Comparison of ENCODE assay signal across 8 cellular contexts in the genomic region with DNA sequence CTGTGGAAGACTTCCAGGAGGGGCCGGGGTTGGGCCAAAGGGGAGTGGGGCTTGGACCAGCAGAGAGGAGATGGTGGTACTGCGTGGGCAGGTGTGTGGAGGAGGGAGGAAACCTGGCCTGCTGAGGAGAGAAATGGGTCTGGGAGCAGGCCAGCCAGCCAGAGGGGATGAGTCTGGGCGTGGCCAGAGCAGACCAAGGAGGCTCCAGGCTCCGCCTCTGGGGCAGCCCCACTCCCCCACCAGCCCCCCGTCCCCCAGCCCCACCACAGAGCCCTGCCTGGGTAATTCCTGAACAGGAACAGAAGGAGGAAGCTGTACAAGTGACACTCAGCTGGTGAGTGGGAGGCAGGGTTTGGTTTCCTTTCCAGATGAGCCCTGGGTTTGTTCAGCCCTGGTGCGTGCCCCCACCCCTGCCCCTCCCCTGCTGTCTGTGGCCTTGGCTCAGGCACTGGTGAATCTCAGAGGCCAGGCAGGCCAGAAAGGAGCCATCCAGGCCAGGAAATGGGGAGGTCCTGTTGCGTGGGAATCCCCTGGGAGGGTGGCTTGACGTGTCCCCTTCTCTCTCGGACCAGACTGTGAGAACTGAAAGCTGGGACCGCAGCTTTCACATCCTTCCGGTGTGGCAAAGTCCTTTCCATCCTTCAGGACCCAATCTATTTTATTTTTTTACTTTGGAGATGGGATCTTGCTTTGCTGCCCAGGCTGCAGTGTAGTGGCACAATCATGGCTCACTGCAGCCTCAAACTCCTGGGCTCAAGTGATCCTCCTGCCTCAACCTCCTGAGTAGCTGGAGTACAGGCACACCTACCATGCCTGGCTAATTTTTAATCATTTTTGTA. TPM values are rescaled to one million over a fixed set of nuclear protein-coding genes. Genes with fewer than 3 reads are reported as not detected.
DNase-seq lines count a peak whose midpoint lies in the region; ATAC-seq and TF ChIP-seq lines count a peak whose summit lies in the region.

No MANE protein-coding gene starts in this region.

- no peak overlapping the region for H3K4me3 ChIP-seq in AG04450 (ENCODE audit: low read depth, low read length)
- peak overlapping the region; percentile 6 to 10 for H3K4me3 ChIP-seq in vagina

- no peak for TF ChIP-seq POLR2A in vagina (IDR thresholded peaks at IDR 0.05)

- ATAC-seq in GM18909 (IDR thresholded peaks at IDR 0.05; ENCODE audit: poor library complexity, unreplicated experiment) (peak; percentile 70), HG03045 (IDR thresholded peaks at IDR 0.05; ENCODE audit: unreplicated experiment) (peak; percentile 57)

- no peak overlapping the region for H3K4me3 Mint-ChIP-seq in neural crest cell

- H3K27ac Mint-ChIP-seq in neural crest cell (ENCODE audit: unreplicated experiment), result peak overlapping the region; percentile 81

- POLR2A ChIA-PET in AG04450 (lab: Yijun Ruan, JAX), result interaction anchor here (0.7 to 1.1 kb wide), 2 partner anchors 9 to 869 kb away, joined by 3 to 4 read pairs; partner anchors contain the start of gene SRC

- peak overlapping the region; percentile 47 for H3K27ac ChIP-seq in AG04450 (ENCODE audit: low read depth, low read length)
- H3K27ac ChIP-seq in vagina, result peak overlapping the region; percentile 78

- CTCF ChIA-PET in AG04450 (lab: Charles Lee), result no interaction called here

- no peaks in the 10 kb centered on the region for H3K36me3 Mint-ChIP-seq in neural crest cell (ENCODE audit: low read depth)

- DNase-seq in AG04450 (ENCODE audit: low read depth, low spot score), result no peak
- DNase-seq in SK-N-DZ (ENCODE audit: low spot score), result peak; percentile 69
- DNase-seq in dermis microvascular lymphatic vessel endothelial cell (ENCODE audit: low read depth in 2 of 2), result peak; percentile 15 to 41
- DNase-seq in neural crest cell (ENCODE audit: low read depth, low spot score), result no peak
- no peak for DNase-seq in vagina (ENCODE audit: extremely low spot score in 2 of 2)
- no peak for DNase-seq in effector CD8-positive, alpha-beta T cell (lab: John Stamatoyannopoulos, UW)

- no peaks in the 10 kb centered on the region for H3K9me3 ChIP-seq in AG04450 (ENCODE audit: control insufficient read depth, insufficient read depth, low read length)
- no peaks in the 10 kb centered on the region for H3K9me3 ChIP-seq in vagina

- no peaks in the 10 kb centered on the region for H3K36me3 ChIP-seq in vagina

- intact Hi-C loops in vagina (cut with DNase I), result no loop called here

- H3K27me3 ChIP-seq in AG04450 (ENCODE audit: control insufficient read depth, insufficient read depth, low read length), result no peaks in the 10 kb centered on the region
- H3K27me3 ChIP-seq in vagina, result no peaks in the 10 kb centered on the region

- H3K27me3 Mint-ChIP-seq in neural crest cell (ENCODE audit: low read depth), result no peaks in the 10 kb centered on the region

- peaks cover 38% of the 10 kb centered on the region for H3K4me1 Mint-ChIP-seq in neural crest cell

- no peaks in the 10 kb centered on the region for H3K9me3 Mint-ChIP-seq in neural crest cell

- TF ChIP-seq CTCF in AG04450 (IDR thresholded peaks at IDR 0.05; ENCODE audit: low read depth, low read length) (no peak), neural crest cell (conservative IDR thresholded peaks at IDR 0.05) (no peak), vagina (IDR thresholded peaks at IDR 0.05) (no peak)

- H3K4me1 ChIP-seq in vagina, result peaks cover 35% of the 10 kb centered on the region

RNA-seq across cellular contexts. Expression of gene SRC, which starts 9.4 kb away (rescaled TPM):
- 13.9 and 19.1 TPM in 2 replicates for polyA plus RNA-seq in AG04450 (2011; rRNA removed)
- 21.9 and 28.6 TPM in 2 replicates for polyA minus RNA-seq in AG04450 (2011; rRNA and poly(A)+ RNA removed)
- 43.8 and 54.5 TPM in 2 replicates for polyA plus RNA-seq in SK-N-DZ (2014; cell fraction: cytosol; rRNA removed)
- polyA plus RNA-seq in SK-N-DZ (2014; cell fraction: nucleus; rRNA removed), result 68.7 and 96.4 TPM in 2 replicates
- total RNA-seq in dermis microvascular lymphatic vessel endothelial cell (3.7 and 4.7 TPM in 2 replicates), neural crest cell (58.6 and 60.4 TPM in 2 replicates), vagina (48.6 TPM)

RNA-seq across cellular contexts. Expression of gene MANBAL, which starts 47.1 kb away (rescaled TPM):
- 71.6 and 78.6 TPM in 2 replicates for polyA plus RNA-seq in AG04450 (2011; rRNA removed)
- polyA minus RNA-seq in AG04450 (2011; rRNA and poly(A)+ RNA removed), result 31.8 and 35.3 TPM in 2 replicates
- polyA plus RNA-seq in SK-N-DZ (2014; cell fraction: cytosol; rRNA removed), result 25.2 and 27.4 TPM in 2 replicates
- 11.9 and 19.2 TPM in 2 replicates for polyA plus RNA-seq in SK-N-DZ (2014; cell fraction: nucleus; rRNA removed)
- total RNA-seq in dermis microvascular lymphatic vessel endothelial cell, result 11.4 and 15.4 TPM in 2 replicates
- total RNA-seq in neural crest cell, result 44.8 and 50.8 TPM in 2 replicates
- 54.3 TPM for total RNA-seq in vagina

Comparison
In these comparisons a context has a peak if more than half of its experiments do, and no peak if none do; other contexts are left out.
1. DNase-seq: peak in SK-N-DZ (single experiment) and dermis microvascular lymphatic vessel endothelial cell (2 of 2); none in AG04450 (single experiment), neural crest cell (single experiment), vagina (0 of 2) and effector CD8-positive, alpha-beta T cell (single experiment).